In genomic region chr6:169291639-169292339, GRCh38 we compare ENCODE assay signal across 2 cellular contexts.
TF ChIP-seq lines count a peak whose summit lies in the region.

No MANE protein-coding gene starts in this region.

TF ChIP-seq in A549, 52 proteins besides CTCF, POLR2A, EP300 and RAD21:
- TF ChIP-seq CHD2 (IDR thresholded peaks at IDR 0.05; ENCODE audit: low read length, partially characterized antibody) (no peak), FOSL2 (IDR thresholded peaks at IDR 0.05) (no peak), FOSL2 (CRISPR knock-in tag; IDR thresholded peaks at IDR 0.05) (no peak), RCOR1 (IDR thresholded peaks at IDR 0.05; ENCODE audit: low read depth, low read length) (no peak), FOXS1 (CRISPR knock-in tag; IDR thresholded peaks at IDR 0.05) (no peak), JUN (IDR thresholded peaks at IDR 0.05) (no peak), MAZ (IDR thresholded peaks at IDR 0.05; ENCODE audit: borderline replicate concordance, low read depth, low read length) (no peak), TP53 (CRISPR knock-in tag; IDR thresholded peaks at IDR 0.05) (no peak), HMGXB4 (CRISPR knock-in tag; IDR thresholded peaks at IDR 0.05; ENCODE audit: borderline replicate concordance) (no peak)

TF ChIP-seq in IMR-90, 13 proteins besides CTCF, POLR2A, EP300 and RAD21:
- TF ChIP-seq FOS (IDR thresholded peaks at IDR 0.05; ENCODE audit: low read depth, low read length): no peak
- no peak for TF ChIP-seq MAFK (IDR thresholded peaks at IDR 0.05; ENCODE audit: low read depth, low read length)
- no peak for TF ChIP-seq BHLHE40 (IDR thresholded peaks at IDR 0.05; ENCODE audit: low read depth, low read length)
TF ChIP-seq in IMR-90: peak in this region for 0.
